Comparison of ENCODE assay signal across 1 cellular context in the genomic region with DNA sequence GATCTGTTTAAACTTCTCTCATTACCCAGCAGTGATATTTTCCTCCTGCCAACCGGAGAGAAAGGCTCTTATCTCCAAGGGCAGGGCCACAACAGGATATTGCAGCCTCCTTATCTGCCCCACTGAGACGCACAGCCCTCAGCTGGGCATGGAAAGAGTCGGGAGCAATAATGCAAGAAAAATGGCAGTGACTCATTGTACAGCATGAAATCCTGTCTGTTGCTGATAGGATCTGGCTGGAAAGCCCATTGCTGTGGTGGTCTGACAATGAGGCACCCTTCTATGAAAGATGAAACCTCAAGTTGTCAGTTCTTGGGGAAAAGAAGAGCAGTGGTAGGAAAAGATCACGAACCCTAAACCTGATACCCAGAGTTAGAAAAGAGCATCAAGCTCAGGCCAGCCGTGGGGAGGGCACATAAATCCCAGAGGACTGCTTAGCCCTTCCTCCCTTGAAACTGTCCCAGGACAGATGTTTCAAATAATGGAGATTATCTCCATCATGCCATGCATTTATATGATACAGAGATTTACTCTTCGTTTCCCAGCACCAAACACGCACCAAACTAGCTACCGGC.
A peak's percentile ranks its signal among the peaks of the same experiment; 100 is the strongest.
TF ChIP-seq lines count a peak whose summit lies in the region.

No MANE protein-coding gene starts in this region.

TF ChIP-seq in SK-N-SH, 30 proteins besides CTCF, POLR2A, EP300 and RAD21 (continued from another document):
- peak; percentile 44; the same call in 1 of the 2 replicates for TF ChIP-seq MXI1 (IDR thresholded peaks at IDR 0.05; ENCODE audit: low read depth, low read length)
- TF ChIP-seq CHD2 (IDR thresholded peaks at IDR 0.05; ENCODE audit: low read length, partially characterized antibody) = peak; percentile 49
- TF ChIP-seq, protein P1, sequence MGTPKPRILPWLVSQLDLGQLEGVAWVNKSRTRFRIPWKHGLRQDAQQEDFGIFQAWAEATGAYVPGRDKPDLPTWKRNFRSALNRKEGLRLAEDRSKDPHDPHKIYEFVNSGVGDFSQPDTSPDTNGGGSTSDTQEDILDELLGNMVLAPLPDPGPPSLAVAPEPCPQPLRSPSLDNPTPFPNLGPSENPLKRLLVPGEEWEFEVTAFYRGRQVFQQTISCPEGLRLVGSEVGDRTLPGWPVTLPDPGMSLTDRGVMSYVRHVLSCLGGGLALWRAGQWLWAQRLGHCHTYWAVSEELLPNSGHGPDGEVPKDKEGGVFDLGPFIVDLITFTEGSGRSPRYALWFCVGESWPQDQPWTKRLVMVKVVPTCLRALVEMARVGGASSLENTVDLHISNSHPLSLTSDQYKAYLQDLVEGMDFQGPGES (IDR thresholded peaks at IDR 0.05; ENCODE audit: low read depth, low read length) = no peak
- peak; percentile 26; the same call in 1 of the 2 replicates for TF ChIP-seq FOSL2 (IDR thresholded peaks at IDR 0.05; ENCODE audit: borderline replicate concordance, low read depth)
